ENCODE assay signal across 1 cellular context in the genomic region with DNA sequence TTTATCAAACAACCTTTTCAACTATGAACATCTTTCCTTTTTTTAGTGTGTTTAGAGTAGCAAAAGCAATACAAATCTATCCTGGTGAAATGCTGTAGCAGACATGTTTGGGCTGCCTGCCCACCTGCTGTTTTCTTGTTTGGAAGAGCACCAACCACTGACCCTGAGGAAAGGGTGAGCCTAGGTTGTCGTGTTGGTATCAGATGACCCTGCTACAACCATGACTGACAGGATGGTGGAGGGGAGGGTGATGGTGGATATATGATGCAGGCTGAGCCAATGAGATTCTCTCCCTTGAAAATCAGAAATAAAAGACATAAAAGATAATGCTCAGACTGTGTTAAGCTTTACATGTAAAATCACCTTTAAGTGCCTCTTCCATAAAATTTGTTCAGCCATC.
TF ChIP-seq lines count a peak whose summit lies in the region.

No MANE protein-coding gene starts in this region.

TF ChIP-seq in GM23338, 12 proteins besides CTCF, POLR2A, EP300 and RAD21 (continued from another document):
- TF ChIP-seq ZNF331 (CRISPR knock-in tag; IDR thresholded peaks at IDR 0.05; ENCODE audit: low read depth) (no peak), EZH2 (IDR thresholded peaks at IDR 0.05; ENCODE audit: low read depth, unreplicated experiment) (no peak), ZNF114 (CRISPR knock-in tag; IDR thresholded peaks at IDR 0.05) (no peak), ETS1 (IDR thresholded peaks at IDR 0.05) (no peak), JUNB (IDR thresholded peaks at IDR 0.05; ENCODE audit: unreplicated experiment) (no peak)
